Comparison of ENCODE assay signal across 8 cellular contexts in genomic region chr7:28096713-28097112, GRCh38.
DNase-seq lines count a peak whose midpoint lies in the region; ATAC-seq, FAIRE-seq and TF ChIP-seq lines count a peak whose summit lies in the region.

No MANE protein-coding gene starts in this region.

- no peaks in the 10 kb centered on the region for H3K36me3 Mint-ChIP-seq in nephron (ENCODE audit: low read depth)
- no peaks in the 10 kb centered on the region for H3K36me3 Mint-ChIP-seq in type B pancreatic cell

- H3K27ac Mint-ChIP-seq in nephron (no peak overlapping the region), type B pancreatic cell (no peak overlapping the region)

- H3K9me3 Mint-ChIP-seq in nephron (no peaks in the 10 kb centered on the region), type B pancreatic cell (no peaks in the 10 kb centered on the region)

- TF ChIP-seq CTCF in nephron (IDR thresholded peaks at IDR 0.05; ENCODE audit: unreplicated experiment in 3 of 3) (peak; percentile 74 to 88 (median 83)), type B pancreatic cell (conservative IDR thresholded peaks at IDR 0.05) (peak; percentile 93)

- FAIRE-seq in GM18507 (lab: Jason Lieb, UNC), result peak; percentile 88

- no peak for ATAC-seq in GM21825 (IDR thresholded peaks at IDR 0.05; ENCODE audit: unreplicated experiment)

- peak; percentile 86 for DNase-seq in Ammon's horn (ENCODE audit: low spot score)
- DNase-seq in GM18507 (ENCODE audit: extremely low spot score, insufficient read length, low read depth), result peak; percentile 36
- peak; percentile 33 for DNase-seq in NCI-H226
- peak; percentile 30 to 45 for DNase-seq in activated CD4-positive, alpha-beta T cell treated with anti-CD3 and anti-CD28 coated beads, Interleukin-2, amount 50 U/mL, for 48 hours
- peak; percentile 81 for DNase-seq in fibroblast of gingiva (ENCODE audit: low read depth)
- DNase-seq in type B pancreatic cell (ENCODE audit: extremely low spot score, unreplicated experiment), result no peak

- H3K4me3 Mint-ChIP-seq in nephron (no peak overlapping the region), type B pancreatic cell (no peak overlapping the region)

- no peaks in the 10 kb centered on the region for H3K27me3 Mint-ChIP-seq in nephron (ENCODE audit: low read depth)
- H3K27me3 Mint-ChIP-seq in type B pancreatic cell, result no peaks in the 10 kb centered on the region

- H3K4me1 Mint-ChIP-seq in nephron (peaks cover 17% of the 10 kb centered on the region), type B pancreatic cell (ENCODE audit: unreplicated experiment) (peaks cover 4% of the 10 kb centered on the region)
